In the genomic region with DNA sequence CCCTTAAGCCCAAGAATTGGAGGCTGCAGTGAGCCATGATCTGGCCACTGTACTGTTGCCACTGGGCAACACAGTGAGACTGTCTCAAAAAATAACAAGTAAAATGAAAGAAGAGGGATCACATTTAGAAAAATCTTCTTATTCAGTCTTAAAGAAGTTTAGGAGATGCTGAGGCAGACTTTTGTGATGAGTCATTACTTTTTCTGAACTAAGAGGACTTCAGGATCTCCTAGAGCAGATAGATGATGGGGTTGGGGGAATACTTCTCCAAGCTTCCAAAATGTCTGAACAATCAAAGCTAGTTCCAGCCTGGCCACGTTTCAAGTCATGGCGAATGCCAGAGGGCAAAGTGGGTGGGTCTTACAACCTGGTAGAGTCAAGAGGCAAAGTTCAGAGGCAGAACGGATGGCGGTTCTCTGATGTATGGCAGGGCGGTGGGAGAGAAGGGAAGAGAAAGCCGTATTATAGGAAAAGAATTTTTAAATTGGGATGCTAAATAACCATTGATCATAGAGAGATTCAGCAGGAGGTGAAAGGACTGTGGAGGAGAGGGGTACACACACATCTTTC, we compare ENCODE assay signal across 17 cellular contexts. TPM values are rescaled to one million over a fixed set of nuclear protein-coding genes. Genes with fewer than 3 reads are reported as not detected.
DNase-seq lines count a peak whose midpoint lies in the region; ATAC-seq and TF ChIP-seq lines count a peak whose summit lies in the region.
"Had no signal": no experiment of that assay in that cellular context is flagged by ENCODE, and none has a peak within 500 bp of the region (broad histone marks: within the 10 kb centered on the region; RNA-seq: fewer than 3 reads in every experiment).

No MANE protein-coding gene starts in this region.

- TF ChIP-seq EP300 in upper lobe of left lung (IDR thresholded peaks at IDR 0.05) = no peak

- peak overlapping the region in 3 of 8 donors; percentile 43 to 63 (median 49) for H3K27ac Mint-ChIP-seq in CD8-positive, alpha-beta memory T cell
- peak overlapping the region; percentile 92 for H3K27ac Mint-ChIP-seq in endothelial cell (ENCODE audit: unreplicated experiment)
- H3K27ac Mint-ChIP-seq in neural progenitor cell = no peak overlapping the region

- POLR2A ChIA-PET in CD8-positive, alpha-beta memory T cell (lab: Charles Lee) = no interaction called here

- peaks cover 16% of the 10 kb centered on the region for H3F3A ChIP-seq in neural progenitor cell (ENCODE audit: low read depth)

- WGBS in upper lobe of left lung, 2 donors = 72 to 81% methylated on average over 6 of the region's 6 CpGs

- no peaks in the 10 kb centered on the region for H3K27me3 Mint-ChIP-seq in CD8-positive, alpha-beta memory T cell
- H3K27me3 Mint-ChIP-seq in endothelial cell (ENCODE audit: unreplicated experiment) = peaks cover 14% of the 10 kb centered on the region
- H3K27me3 Mint-ChIP-seq in neural progenitor cell (ENCODE audit: insufficient read depth, low read depth) = peaks cover 5% of the 10 kb centered on the region

- peaks cover 25 to 31% (median 27%) of the 10 kb centered on the region in 3 donors for H3K4me1 Mint-ChIP-seq in CD8-positive, alpha-beta memory T cell
- H3K4me1 Mint-ChIP-seq in endothelial cell (ENCODE audit: unreplicated experiment) = peaks cover 49% of the 10 kb centered on the region
- peaks cover 34% of the 10 kb centered on the region for H3K4me1 Mint-ChIP-seq in neural progenitor cell

- H3K27me3 ChIP-seq in CD8-positive, alpha-beta memory T cell (ENCODE audit: insufficient read depth, low read length, poor library complexity, severe bottlenecking) = no peaks in the 10 kb centered on the region
- H3K27me3 ChIP-seq in neural progenitor cell = peaks cover 10% of the 10 kb centered on the region
- no peaks in the 10 kb centered on the region for H3K27me3 ChIP-seq in BE2C
- H3K27me3 ChIP-seq in upper lobe of left lung = no peaks in the 10 kb centered on the region
- H3K27me3 ChIP-seq: ovary had no signal

- H3K4me3 Mint-ChIP-seq in CD8-positive, alpha-beta memory T cell = peak overlapping the region; percentile 9 to 94 (median 57)
- H3K4me3 Mint-ChIP-seq in endothelial cell (ENCODE audit: unreplicated experiment) (peak overlapping the region; percentile 61), neural progenitor cell (peak overlapping the region; percentile 93)

- H3K9me3 ChIP-seq in CD8-positive, alpha-beta memory T cell (ENCODE audit: low read length) = no peaks in the 10 kb centered on the region
- H3K9me3 ChIP-seq in neural progenitor cell (ENCODE audit: low read depth) (no peaks in the 10 kb centered on the region), BE2C (peaks cover 3% of the 10 kb centered on the region; the same call in 1 of the 2 replicates), upper lobe of left lung (no peaks in the 10 kb centered on the region)
- H3K9me3 ChIP-seq: left lung, ovary had no signal

- no peak overlapping the region for H3K9ac ChIP-seq in neural progenitor cell

- no peak for DNase-seq in CD8-positive, alpha-beta memory T cell
- DNase-seq in NCI-H69 (lab: John Stamatoyannopoulos, UW) (peak; percentile 25), endothelial cell (ENCODE audit: low spot score) (no peak), neural progenitor cell (ENCODE audit: low spot score) (no peak), GOT3 (lab: John Stamatoyannopoulos, UW) (no peak), NCI-H2171 (lab: John Stamatoyannopoulos, UW) (no peak), BE2C (no peak), upper lobe of left lung (no peak)
- DNase-seq: activated CD4-positive, alpha-beta T cell treated with anti-CD3 and anti-CD28 coated beads, Interleukin-2, amount 50 U/mL, for 1 hour; activated naive CD4-positive, alpha-beta T cell treated with Interleukin-2 at 50 U/mL for 16 hours; left lung; NCI-H1105 treated with DMSO at 0.1 percent for 48 hours; NCI-H774; ovary had no signal

- peaks cover 27% of the 10 kb centered on the region for H3K4me1 ChIP-seq in CD8-positive, alpha-beta memory T cell (ENCODE audit: insufficient read depth, low read length)
- H3K4me1 ChIP-seq in neural progenitor cell = peaks cover 12% of the 10 kb centered on the region
- H3K4me1 ChIP-seq in BE2C = peaks cover 9% of the 10 kb centered on the region; the same call in 1 of the 2 replicates
- peaks cover 9 to 32% (median 27%) of the 10 kb centered on the region in 4 donors for H3K4me1 ChIP-seq in upper lobe of left lung

- H2AFZ ChIP-seq in neural progenitor cell (replicated peaks) = no peak overlapping the region

- no peak for TF ChIP-seq CTCF in endothelial cell (IDR thresholded peaks at IDR 0.05; ENCODE audit: unreplicated experiment)
- no peak for TF ChIP-seq CTCF in neural progenitor cell (IDR thresholded peaks at IDR 0.05)
- TF ChIP-seq CTCF in BE2C (IDR thresholded peaks at IDR 0.05; ENCODE audit: low read depth, low read length) = no peak
- TF ChIP-seq CTCF in upper lobe of left lung (IDR thresholded peaks at IDR 0.05) = no peak

- H3K27ac ChIP-seq in CD8-positive, alpha-beta memory T cell (ENCODE audit: low read depth, low read length) = no peak overlapping the region
- no peak overlapping the region for H3K27ac ChIP-seq in neural progenitor cell
- peak overlapping the region in 2 of 4 donors; percentile 81 to 86 for H3K27ac ChIP-seq in upper lobe of left lung

- CTCF ChIA-PET in CD8-positive, alpha-beta memory T cell (lab: Charles Lee) = interaction anchor here (1.0 to 3.0 kb wide), 3 partner anchors 11 to 24 kb away, joined by 4 to 8 read pairs (median 5); partner anchors contain the start of gene APH1A

- no peaks in the 10 kb centered on the region for H3K9me3 Mint-ChIP-seq in CD8-positive, alpha-beta memory T cell
- H3K9me3 Mint-ChIP-seq in endothelial cell (ENCODE audit: unreplicated experiment) (no peaks in the 10 kb centered on the region), neural progenitor cell (no peaks in the 10 kb centered on the region)

- no peaks in the 10 kb centered on the region for H4K20me1 ChIP-seq in neural progenitor cell (ENCODE audit: low read depth)

- peak overlapping the region; percentile 80 for H3K4me2 ChIP-seq in neural progenitor cell

- H3K36me3 ChIP-seq in CD8-positive, alpha-beta memory T cell (ENCODE audit: insufficient read depth, low read length) = no peaks in the 10 kb centered on the region
- H3K36me3 ChIP-seq in neural progenitor cell (no peaks in the 10 kb centered on the region), BE2C (no peaks in the 10 kb centered on the region), upper lobe of left lung (no peaks in the 10 kb centered on the region)
- H3K36me3 ChIP-seq: left lung, ovary had no signal

- peaks cover 1 to 4% (median 4%) of the 10 kb centered on the region in 3 donors for H3K36me3 Mint-ChIP-seq in CD8-positive, alpha-beta memory T cell
- peaks cover 60% of the 10 kb centered on the region for H3K36me3 Mint-ChIP-seq in endothelial cell (ENCODE audit: low read depth, unreplicated experiment)
- H3K36me3 Mint-ChIP-seq in neural progenitor cell = peaks cover 28% of the 10 kb centered on the region

- no peak for TF ChIP-seq POLR2A in upper lobe of left lung (IDR thresholded peaks at IDR 0.05)

- peaks cover 8% of the 10 kb centered on the region for H3K79me2 ChIP-seq in neural progenitor cell (ENCODE audit: low read depth)

- ATAC-seq in upper lobe of left lung (ENCODE audit: low FRiP score in 2 of 2) = no peak
- ATAC-seq: left lung had no signal

- H3K4me3 ChIP-seq in CD8-positive, alpha-beta memory T cell (ENCODE audit: low read length) = no peak overlapping the region
- H3K4me3 ChIP-seq in neural progenitor cell = no peak overlapping the region
- no peak overlapping the region for H3K4me3 ChIP-seq in BE2C (ENCODE audit: low read depth, low read length)
- H3K4me3 ChIP-seq in upper lobe of left lung = no peak overlapping the region
- H3K4me3 ChIP-seq: ovary had no signal

RNA-seq across cellular contexts. Expression of gene CIART, which starts 2.1 kb away (rescaled TPM):
- 1 to 10 TPM in 1 of 2 experiments, under 1 TPM in 1; 0.81 to 1.7 TPM for total RNA-seq in CD8-positive, alpha-beta memory T cell
- polyA plus RNA-seq in CD8-positive, alpha-beta memory T cell = 0.60 TPM
- total RNA-seq in endothelial cell (ENCODE audit: unreplicated experiment) (9.1 TPM), neural progenitor cell (ENCODE audit: low replicate concordance) (22.6 and 25.3 TPM in 2 replicates), upper lobe of left lung (10 to 100 TPM in 1 of 6 donors, 1 to 10 TPM in 5; 2.7 to 14.7 (median 7.5) TPM)
- polyA plus RNA-seq in BE2C (2012; ENCODE audit: insufficient read depth, insufficient read length, low read depth) = 7.3 TPM

RNA-seq across cellular contexts. Expression of gene C1orf54, which starts 7.6 kb away (rescaled TPM):
- total RNA-seq in CD8-positive, alpha-beta memory T cell = under 1 TPM; 0.60 to 0.61 TPM
- polyA plus RNA-seq in CD8-positive, alpha-beta memory T cell = 4.0 TPM
- total RNA-seq in endothelial cell (ENCODE audit: unreplicated experiment) (411 TPM), neural progenitor cell (ENCODE audit: low replicate concordance) (19.7 and 26.7 TPM in 2 replicates), upper lobe of left lung (10 to 100 TPM in 1 of 6 donors, 1 to 10 TPM in 3, not detected in 2; 3.3 to 13.8 (median 7.3) TPM)
- polyA plus RNA-seq in BE2C (2012; ENCODE audit: insufficient read depth, insufficient read length, low read depth) = 1.6 TPM

RNA-seq across cellular contexts. Expression of gene APH1A, which starts 11.4 kb away (rescaled TPM):
- 100 to 1,000 TPM; 139 to 140 TPM for total RNA-seq in CD8-positive, alpha-beta memory T cell
- polyA plus RNA-seq in CD8-positive, alpha-beta memory T cell = 63.4 TPM
- total RNA-seq in endothelial cell (ENCODE audit: unreplicated experiment) (333 TPM), neural progenitor cell (ENCODE audit: low replicate concordance) (63.0 and 118 TPM in 2 replicates), upper lobe of left lung (100 to 1,000 TPM in 3 of 6 donors, 10 to 100 TPM in 3; 71.2 to 169 (median 101) TPM)
- polyA plus RNA-seq in BE2C (2012; ENCODE audit: insufficient read depth, insufficient read length, low read depth) = 136 TPM

RNA-seq across cellular contexts. Expression of gene MRPS21, which starts 13.4 kb away (rescaled TPM):
- total RNA-seq in CD8-positive, alpha-beta memory T cell = 10 to 100 TPM; 76.9 to 81.0 TPM
- polyA plus RNA-seq in CD8-positive, alpha-beta memory T cell = 80.1 TPM
- total RNA-seq in endothelial cell (ENCODE audit: unreplicated experiment) = 63.1 TPM
- total RNA-seq in neural progenitor cell (ENCODE audit: low replicate concordance) = 53.1 and 75.1 TPM in 2 replicates
- 158 TPM for polyA plus RNA-seq in BE2C (2012; ENCODE audit: insufficient read depth, insufficient read length, low read depth)
- total RNA-seq in upper lobe of left lung = 10 to 100 TPM; 24.9 to 51.3 (median 38.3) TPM

RNA-seq across cellular contexts. Expression of gene CA14, which starts 22.6 kb away (rescaled TPM):
- total RNA-seq in CD8-positive, alpha-beta memory T cell = not detected
- polyA plus RNA-seq in CD8-positive, alpha-beta memory T cell = 0.20 TPM
- 6.3 TPM for total RNA-seq in endothelial cell (ENCODE audit: unreplicated experiment)
- 56.4 and 64.4 TPM in 2 replicates for total RNA-seq in neural progenitor cell (ENCODE audit: low replicate concordance)
- 2.8 TPM for polyA plus RNA-seq in BE2C (2012; ENCODE audit: insufficient read depth, insufficient read length, low read depth)
- total RNA-seq in upper lobe of left lung = 1 to 10 TPM in 1 of 6 donors, under 1 TPM in 3, not detected in 2; 0.61 to 1.0 (median 0.63) TPM
- total RNA-seq: dermis microvascular lymphatic vessel endothelial cell, glomerular endothelial cell, subcutaneous adipose tissue had no signal

Comparison
In these comparisons a context has a peak if more than half of its experiments do, and no peak if none do; other contexts are left out.
1. RNA of gene C1orf54, which starts 7.6 kb away (total RNA-seq): 411 TPM in endothelial cell (single experiment); 19.7 to 26.7 TPM in neural progenitor cell, 3.3 to 13.8 TPM in upper lobe of left lung and 0.60 to 0.61 TPM in CD8-positive, alpha-beta memory T cell; every median in the first group is over 10 times any median in the second.
2. Peak in every context shown above with its lines, with median percentiles within 50 percentile points of each other: H3K4me3 Mint-ChIP-seq.